In the genomic region with DNA sequence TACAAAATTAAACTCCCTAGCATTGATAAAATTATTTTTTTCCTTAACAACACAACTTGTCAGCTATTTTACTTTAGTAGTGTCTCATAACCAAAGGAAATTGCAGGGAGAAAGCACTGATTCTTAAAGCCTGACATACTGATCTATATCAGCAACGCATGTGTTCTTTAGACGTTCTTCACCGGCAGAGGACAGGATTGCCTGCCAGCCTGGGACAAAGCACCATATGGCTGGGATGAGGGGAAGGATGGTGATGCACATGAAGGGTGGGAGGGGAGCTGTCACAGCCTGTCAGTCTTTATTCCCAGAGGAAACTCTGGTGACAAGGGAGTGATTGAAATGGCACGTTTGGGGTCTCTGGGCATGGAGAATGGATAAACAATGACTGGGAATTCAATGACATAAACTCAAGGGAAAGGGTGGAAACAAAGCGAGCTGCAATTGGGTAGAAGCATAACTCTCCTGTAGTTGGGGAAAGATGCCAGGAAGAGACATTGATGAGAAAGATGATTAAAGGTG, we compare ENCODE assay signal across 24 cellular contexts.
"Had no signal": no experiment of that assay in that cellular context is flagged by ENCODE, and none has a peak within 500 bp of the region (broad histone marks: within the 10 kb centered on the region; RNA-seq: fewer than 3 reads in every experiment).

No MANE protein-coding gene starts in this region.

- DNase-seq: activated CD4-positive, alpha-beta T cell treated with anti-CD3 and anti-CD28 coated beads for 4 hours; activated CD4-positive, alpha-beta T cell treated with anti-CD3 and anti-CD28 coated beads, Interleukin-2, amount 50 U/mL, for 48 hours; activated CD8-positive, alpha-beta memory T cell treated with anti-CD3 and anti-CD28 coated beads, Interleukin-2, amount 50 U/mL, for 4 hours; activated gamma-delta T cell treated with Interleukin-2 at 50 U/mL for 16 hours; activated naive CD4-positive, alpha-beta T cell treated with anti-CD3 and anti-CD28 coated beads, Interleukin-2, amount 50 U/mL, for 16 hours; activated T-cell treated with anti-CD3 and anti-CD28 coated beads, Interleukin-2, amount 50 U/mL, for 24 hours; amniotic stem cell; central memory CD4-positive, alpha-beta T cell; foreskin melanocyte; islet precursor cell; left ventricle myocardium superior; naive B cell; right cardiac atrium; spleen; stimulated activated naive CD4-positive, alpha-beta T cell treated with Interleukin-2 at 50 U/mL for 16 hours; T-helper 1 cell; transverse colon had no signal

- H3K36me3 Mint-ChIP-seq: naive B cell had no signal

- H3K27me3 Mint-ChIP-seq: activated T-cell treated with anti-CD3 and anti-CD28 coated beads, Interleukin-2, amount 50 U/mL, for 24 hours; activated T-helper 17 cell treated with anti-CD3 and anti-CD28 coated beads, Interleukin-2, amount 50 U/mL, for 72 hours; dendritic cell treated with granulocyte-macrophage colony-stimulating factor and Interleukin-4, amounts not matched to agents 40 ng/mL and 50 ng/mL, for 4 days; naive B cell had no signal

- H3K9me3 ChIP-seq: breast epithelium, esophagus muscularis mucosa, transverse colon had no signal

- H3K4me3 Mint-ChIP-seq: activated T-cell treated with anti-CD3 and anti-CD28 coated beads, Interleukin-2, amount 50 U/mL, for 24 hours; activated T-helper 17 cell treated with anti-CD3 and anti-CD28 coated beads, Interleukin-2, amount 50 U/mL, for 72 hours; dendritic cell treated with granulocyte-macrophage colony-stimulating factor and Interleukin-4, amounts not matched to agents 40 ng/mL and 50 ng/mL, for 4 days; naive B cell; neural progenitor cell; T-helper 2 cell treated with Interferon-gamma antibody and Interleukin-4, amounts not matched to agents 5 μg/mL and 100 μg/mL, for 36 hours had no signal

- H3K4me1 Mint-ChIP-seq: activated T-helper 17 cell treated with anti-CD3 and anti-CD28 coated beads, Interleukin-2, amount 50 U/mL, for 72 hours; naive B cell had no signal

- H2AFZ ChIP-seq: hepatocyte, neural progenitor cell had no signal

- H3K27me3 ChIP-seq: breast epithelium, esophagus muscularis mucosa, hepatocyte, neural progenitor cell, spleen, transverse colon had no signal

- H3K36me3 ChIP-seq: breast epithelium, esophagus muscularis mucosa, neural progenitor cell, spleen, transverse colon had no signal

- H3K27ac Mint-ChIP-seq: activated T-cell treated with anti-CD3 and anti-CD28 coated beads, Interleukin-2, amount 50 U/mL, for 24 hours; activated T-helper 17 cell treated with anti-CD3 and anti-CD28 coated beads, Interleukin-2, amount 50 U/mL, for 72 hours; dendritic cell treated with granulocyte-macrophage colony-stimulating factor and Interleukin-4, amounts not matched to agents 40 ng/mL and 50 ng/mL, for 4 days; neural progenitor cell; T-helper 2 cell treated with Interferon-gamma antibody and Interleukin-4, amounts not matched to agents 5 μg/mL and 100 μg/mL, for 36 hours had no signal

- H3K9me3 Mint-ChIP-seq: dendritic cell treated with granulocyte-macrophage colony-stimulating factor and Interleukin-4, amounts not matched to agents 40 ng/mL and 50 ng/mL, for 4 days had no signal

- H3K27ac ChIP-seq: breast epithelium, esophagus muscularis mucosa, hepatocyte, neural progenitor cell, spleen, transverse colon had no signal

- H3K4me3 ChIP-seq: breast epithelium, esophagus muscularis mucosa, hepatocyte, neural progenitor cell, spleen, transverse colon had no signal

- H3K4me1 ChIP-seq: breast epithelium, esophagus muscularis mucosa, spleen, transverse colon had no signal

- H3K4me2 ChIP-seq: hepatocyte, neural progenitor cell had no signal

- H3K9ac ChIP-seq: neural progenitor cell had no signal
